1 cellular context compared by ENCODE assay signal in genomic region chr2:63195310-63195709, GRCh38.
TF ChIP-seq lines count a peak whose summit lies in the region.

No MANE protein-coding gene starts in this region.

TF ChIP-seq in HepG2, 621 proteins besides CTCF, POLR2A, EP300 and RAD21 (continued from another document):
- TF ChIP-seq THAP8 (CRISPR knock-in tag; IDR thresholded peaks at IDR 0.05; ENCODE audit: borderline replicate concordance) (no peak), ZNF773 (CRISPR knock-in tag; IDR thresholded peaks at IDR 0.05; ENCODE audit: borderline replicate concordance) (no peak), ZNF207 (IDR thresholded peaks at IDR 0.05; ENCODE audit: borderline replicate concordance) (no peak), MAF1 (CRISPR knock-in tag; IDR thresholded peaks at IDR 0.05; ENCODE audit: borderline replicate concordance) (no peak), ZNF280D (CRISPR knock-in tag; IDR thresholded peaks at IDR 0.05) (0 out of 2 replicates have a peak, but pooled peaks have one; percentile 36), HIC2 (CRISPR knock-in tag; IDR thresholded peaks at IDR 0.05; ENCODE audit: low read depth) (no peak), POGZ (CRISPR knock-in tag; IDR thresholded peaks at IDR 0.05) (peak; percentile 31; the same call in 1 of the 2 replicates), ZNF552 (CRISPR knock-in tag; IDR thresholded peaks at IDR 0.05; ENCODE audit: borderline replicate concordance) (no peak), SATB2 (CRISPR knock-in tag; IDR thresholded peaks at IDR 0.05) (no peak), SMAD3 (CRISPR knock-in tag; IDR thresholded peaks at IDR 0.05) (no peak), ERF (CRISPR knock-in tag; IDR thresholded peaks at IDR 0.05) (0 out of 2 replicates have a peak, but pooled peaks have one; percentile 24), KLF11 (CRISPR knock-in tag; IDR thresholded peaks at IDR 0.05) (no peak), FOXO4 (CRISPR knock-in tag; conservative IDR thresholded peaks at IDR 0.05) (no peak), ZNF317 (CRISPR knock-in tag; IDR thresholded peaks at IDR 0.05) (no peak), NR1H2 (CRISPR knock-in tag; IDR thresholded peaks at IDR 0.05; ENCODE audit: borderline replicate concordance, low read depth) (no peak)
TF ChIP-seq in HepG2: peak in this region for 5.
